Comparison of ENCODE assay signal across 12 cellular contexts in genomic region chrY:18669790-18670189, GRCh38.
DNase-seq lines count a peak whose midpoint lies in the region; ATAC-seq and TF ChIP-seq lines count a peak whose summit lies in the region.
"Had no signal": no experiment of that assay in that cellular context is flagged by ENCODE, and none has a peak within 500 bp of the region (broad histone marks: within the 10 kb centered on the region; RNA-seq: fewer than 3 reads in every experiment).

No MANE protein-coding gene starts in this region.

- no peaks in the 10 kb centered on the region for H3K4me1 Mint-ChIP-seq in HFFc6 (ENCODE audit: low read depth)
- H3K4me1 Mint-ChIP-seq: CD4-positive, CD25-positive, alpha-beta regulatory T cell had no signal

- ATAC-seq in HG02763 (IDR thresholded peaks at IDR 0.05; ENCODE audit: unreplicated experiment) = no peak

- H3K36me3 Mint-ChIP-seq in HFFc6 (ENCODE audit: low read depth) = no peaks in the 10 kb centered on the region
- H3K36me3 Mint-ChIP-seq: CD4-positive, CD25-positive, alpha-beta regulatory T cell had no signal

- H3K4me3 Mint-ChIP-seq in HFFc6 = no peak overlapping the region
- H3K4me3 Mint-ChIP-seq: CD4-positive, CD25-positive, alpha-beta regulatory T cell had no signal

- H3K27ac Mint-ChIP-seq in HFFc6 = no peak overlapping the region
- H3K27ac Mint-ChIP-seq: CD4-positive, CD25-positive, alpha-beta regulatory T cell had no signal

- DNase-seq in activated T-cell treated with anti-CD3 and anti-CD28 coated beads for 4 hours = peak; percentile 0
- DNase-seq in activated T-cell treated with anti-CD3 and anti-CD28 coated beads, Interleukin-2, amount 50 U/mL, for 48 hours = no peak
- DNase-seq in HFFc6 = no peak
- peak; percentile 1 for DNase-seq in cerebellum (ENCODE audit: low spot score)
- peak; percentile 13 for DNase-seq in renal cortical epithelial cell (ENCODE audit: low read depth)
- no peak for DNase-seq in NAMALWA (ENCODE audit: low spot score)
- no peak for DNase-seq in NCI-H524 (lab: John Stamatoyannopoulos, UW)
- DNase-seq: activated CD8-positive, alpha-beta memory T cell treated with anti-CD3 and anti-CD28 coated beads, Interleukin-2, amount 50 U/mL, for 48 hours; brain microvascular endothelial cell; CD4-positive, CD25-positive, alpha-beta regulatory T cell; NCI-H2171 treated with DMSO at 0.1 percent for 48 hours had no signal

- TF ChIP-seq CTCF in HFFc6 (IDR thresholded peaks at IDR 0.05) = peak; percentile 77

- no peaks in the 10 kb centered on the region; the same call in 1 of the 2 replicates for H3K27me3 Mint-ChIP-seq in HFFc6 (ENCODE audit: insufficient read depth)
- H3K27me3 Mint-ChIP-seq: CD4-positive, CD25-positive, alpha-beta regulatory T cell had no signal

- no peaks in the 10 kb centered on the region for H3K9me3 Mint-ChIP-seq in HFFc6
- H3K9me3 Mint-ChIP-seq: CD4-positive, CD25-positive, alpha-beta regulatory T cell had no signal

Comparison
In these comparisons a context has a peak if more than half of its experiments do, and no peak if none do; other contexts are left out.
1. DNase-seq: peak in activated T-cell treated with anti-CD3 and anti-CD28 coated beads for 4 hours (single experiment), cerebellum (single experiment) and renal cortical epithelial cell (single experiment); none in activated T-cell treated with anti-CD3 and anti-CD28 coated beads, Interleukin-2, amount 50 U/mL, for 48 hours (0 of 2), HFFc6 (single experiment), NAMALWA (single experiment) and NCI-H524 (0 of 2).